Comparison of ENCODE assay signal across 8 cellular contexts in the genomic region with DNA sequence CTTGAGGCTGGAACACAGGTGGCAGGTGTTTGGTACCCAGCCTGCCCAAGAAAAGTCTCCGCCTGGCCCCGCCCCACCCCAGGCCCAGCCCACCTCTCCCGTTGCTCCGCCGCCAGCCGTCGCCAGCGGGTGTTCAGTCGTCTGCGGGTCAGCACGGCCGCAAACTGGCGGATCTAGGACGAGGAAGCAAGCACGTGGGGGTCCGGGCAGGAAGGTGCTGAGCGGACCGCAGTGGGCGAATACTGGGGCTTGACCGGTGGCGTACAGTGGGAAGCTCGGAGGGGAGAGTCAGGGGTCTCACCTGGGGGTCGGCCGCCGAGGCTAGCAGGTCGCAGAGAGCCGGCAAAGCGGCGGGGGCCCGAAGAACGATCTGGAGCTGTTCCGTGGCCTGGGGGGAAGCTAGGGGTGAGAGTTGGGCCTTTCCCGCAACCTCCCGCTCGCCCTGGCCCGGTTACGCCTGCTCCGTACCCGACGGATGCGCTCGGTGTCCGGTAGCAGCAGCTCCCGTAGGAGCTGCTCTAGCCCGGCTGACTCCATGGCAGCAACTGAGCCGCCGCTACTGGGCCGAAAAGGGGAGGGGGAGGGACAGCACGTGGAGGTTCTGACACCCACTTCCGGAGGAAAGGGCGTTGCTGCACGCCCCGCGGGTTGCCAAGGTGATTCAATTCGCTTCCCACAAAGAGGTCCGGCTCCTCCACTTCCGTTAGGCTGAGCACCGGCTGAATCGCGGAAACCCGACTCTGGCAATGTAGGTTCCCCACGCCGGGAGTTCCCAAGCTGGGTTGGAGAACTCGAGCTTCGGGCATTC. TPM values are rescaled to one million over a fixed set of nuclear protein-coding genes. Genes with fewer than 3 reads are reported as not detected.
DNase-seq lines count a peak whose midpoint lies in the region; ATAC-seq, FAIRE-seq and TF ChIP-seq lines count a peak whose summit lies in the region.

A gene with protein sequence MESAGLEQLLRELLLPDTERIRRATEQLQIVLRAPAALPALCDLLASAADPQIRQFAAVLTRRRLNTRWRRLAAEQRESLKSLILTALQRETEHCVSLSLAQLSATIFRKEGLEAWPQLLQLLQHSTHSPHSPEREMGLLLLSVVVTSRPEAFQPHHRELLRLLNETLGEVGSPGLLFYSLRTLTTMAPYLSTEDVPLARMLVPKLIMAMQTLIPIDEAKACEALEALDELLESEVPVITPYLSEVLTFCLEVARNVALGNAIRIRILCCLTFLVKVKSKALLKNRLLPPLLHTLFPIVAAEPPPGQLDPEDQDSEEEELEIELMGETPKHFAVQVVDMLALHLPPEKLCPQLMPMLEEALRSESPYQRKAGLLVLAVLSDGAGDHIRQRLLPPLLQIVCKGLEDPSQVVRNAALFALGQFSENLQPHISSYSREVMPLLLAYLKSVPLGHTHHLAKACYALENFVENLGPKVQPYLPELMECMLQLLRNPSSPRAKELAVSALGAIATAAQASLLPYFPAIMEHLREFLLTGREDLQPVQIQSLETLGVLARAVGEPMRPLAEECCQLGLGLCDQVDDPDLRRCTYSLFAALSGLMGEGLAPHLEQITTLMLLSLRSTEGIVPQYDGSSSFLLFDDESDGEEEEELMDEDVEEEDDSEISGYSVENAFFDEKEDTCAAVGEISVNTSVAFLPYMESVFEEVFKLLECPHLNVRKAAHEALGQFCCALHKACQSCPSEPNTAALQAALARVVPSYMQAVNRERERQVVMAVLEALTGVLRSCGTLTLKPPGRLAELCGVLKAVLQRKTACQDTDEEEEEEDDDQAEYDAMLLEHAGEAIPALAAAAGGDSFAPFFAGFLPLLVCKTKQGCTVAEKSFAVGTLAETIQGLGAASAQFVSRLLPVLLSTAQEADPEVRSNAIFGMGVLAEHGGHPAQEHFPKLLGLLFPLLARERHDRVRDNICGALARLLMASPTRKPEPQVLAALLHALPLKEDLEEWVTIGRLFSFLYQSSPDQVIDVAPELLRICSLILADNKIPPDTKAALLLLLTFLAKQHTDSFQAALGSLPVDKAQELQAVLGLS (minus strand): TSS at position 566 of the 808 bp plus-strand sequence. CDS start 29 bp downstream, at position 537.

- H2BK12ac ChIP-seq in H1 (ENCODE audit: low read depth, low read length), result no peak within 1 kb of the TSS

- no peak within 1 kb of the TSS for H3K23ac ChIP-seq in H1 (ENCODE audit: insufficient read length)

- peaks cover 20% of the 10 kb centered on the region for H3K4me1 Mint-ChIP-seq in memory B cell

- no peak within 1 kb of the TSS for H3K14ac ChIP-seq in H1 (ENCODE audit: insufficient read length)

- peaks cover 12% of the 10 kb centered on the region for H3K79me1 ChIP-seq in H1 (ENCODE audit: low read depth, low read length)

- H3K4me2 ChIP-seq in H1 (ENCODE audit: insufficient read depth in 1 of 2, low read depth in 2 of 2, low read length in 2 of 2), result peak within 1 kb of the TSS; percentile 70 to 85

- peak within 1 kb of the TSS; percentile 89 for H3K4me3 Mint-ChIP-seq in memory B cell

- peaks cover 0 to 13% of the 10 kb centered on the region in 2 experiments; a peak in 2 of 4 replicates for H3K79me2 ChIP-seq in H1 (ENCODE audit: control insufficient read depth in 1 of 2, insufficient read depth in 2 of 2, low read length in 2 of 2)

- no peak; a peak in 1 of 4 replicates for TF ChIP-seq CTCF in H1 (IDR thresholded peaks at IDR 0.05; ENCODE audit: control extremely low read depth in 1 of 3, insufficient read depth in 1 of 3, low read depth in 1 of 3, low read length in 3 of 3)

- peak within 1 kb of the TSS; percentile 72 for H4K5ac ChIP-seq in H1 (ENCODE audit: insufficient read length, low read depth, low read length)

- ATAC-seq in GM21367 (IDR thresholded peaks at IDR 0.05; ENCODE audit: unreplicated experiment) (peak; percentile 84), memory B cell (ENCODE audit: low read depth) (peak; percentile 97)

- peak within 1 kb of the TSS; percentile 91 for H4K8ac ChIP-seq in H1 (ENCODE audit: extremely low read depth, insufficient read depth, low read length)

- H3K27me3 ChIP-seq in H1 (replicated peaks in 1 of 4; ENCODE audit: control insufficient read depth in 3 of 4, extremely low read depth in 1 of 4, insufficient read depth in 3 of 4, low read length in 3 of 4), result no peaks in the 10 kb centered on the region

- H3K4me3 ChIP-seq in H1 (ENCODE audit: extremely low read depth in 1 of 4, insufficient read depth in 2 of 4, low read depth in 3 of 4, low read length in 4 of 4), result peak within 1 kb of the TSS; percentile 75 to 91 (median 87)

- H3K27ac Mint-ChIP-seq in memory B cell, result peak within 1 kb of the TSS; percentile 93

- H3K9me3 ChIP-seq in H1 (ENCODE audit: insufficient read depth in 2 of 2, low read depth in 1 of 2, low read length in 1 of 2), result no peaks in the 10 kb centered on the region

- peaks cover 15% of the 10 kb centered on the region for H3K36me3 Mint-ChIP-seq in memory B cell

- DNase-seq in COR-L47 (lab: John Stamatoyannopoulos, UW), result peak; percentile 98
- DNase-seq in HTR-8/SVneo (ENCODE audit: insufficient read length, low spot score), result peak; percentile 90
- DNase-seq in NOMO-1 treated with DMSO at 0.1 percent for 48 hours (lab: John Stamatoyannopoulos, UW; ENCODE audit: unreplicated experiment), result peak; percentile 92
- DNase-seq in activated CD8-positive, alpha-beta memory T cell treated with anti-CD3 and anti-CD28 coated beads for 4 hours (ENCODE audit: low read depth in 2 of 2), result peak; percentile 92 to 94
- DNase-seq in H1 (ENCODE audit: low read depth in 1 of 2, low spot score in 2 of 2), result peak; percentile 93 to 95
- peak; percentile 82 to 89 for DNase-seq in memory B cell (ENCODE audit: low spot score in 2 of 2)
- DNase-seq in stimulated activated CD8-positive, alpha-beta memory T cell treated with anti-CD3 and anti-CD28 coated beads, Interleukin-12 subunit alpha, Interleukin-12 subunit beta, amount 100 ng/mL, for 1 hour (ENCODE audit: low read depth), result peak; percentile 92

- H2BK15ac ChIP-seq in H1 (ENCODE audit: low read length), result 0 out of 2 replicates have a peak within 1 kb of the TSS, but pooled peaks have one; percentile 89

- peaks cover 17 to 41% (median 36%) of the 10 kb centered on the region in 4 experiments; a peak in 7 of 8 replicates for H3K36me3 ChIP-seq in H1 (ENCODE audit: control insufficient read depth in 2 of 4, insufficient read depth in 4 of 4, low read length in 3 of 4)

- peak within 1 kb of the TSS; percentile 82 for H4K91ac ChIP-seq in H1 (replicated peaks; ENCODE audit: insufficient read length, low read length)

- FAIRE-seq in HTR-8/SVneo (lab: Jason Lieb, UNC), result no peak
- no peak for FAIRE-seq in H1 (lab: Jason Lieb, UNC)

- H2BK5ac ChIP-seq in H1 (ENCODE audit: low read depth, low read length), result peak within 1 kb of the TSS; percentile 53; the same call in 1 of the 2 replicates

- peak within 1 kb of the TSS; percentile 58; the same call in 1 of the 2 replicates for H3K27ac ChIP-seq in H1 (ENCODE audit: low read depth, low read length)

- H2BK120ac ChIP-seq in H1 (replicated peaks; ENCODE audit: low read depth, low read length), result no peak within 1 kb of the TSS

- H2BK20ac ChIP-seq in H1 (ENCODE audit: low read length), result no peak within 1 kb of the TSS

- peak within 1 kb of the TSS; percentile 62 for H3K56ac ChIP-seq in H1 (replicated peaks; ENCODE audit: insufficient read length, low read depth, low read length)

- H3K4me1 ChIP-seq in H1 (replicated peaks in 1 of 4; ENCODE audit: control insufficient read depth in 3 of 4, insufficient read depth in 4 of 4, low read length in 3 of 4), result peaks cover 0 to 7% (median 4%) of the 10 kb centered on the region in 4 experiments; a peak in 6 of 7 replicates

- TF ChIP-seq RAD21 in H1 (IDR thresholded peaks at IDR 0.05 in 1 of 2, conservative IDR thresholded peaks at IDR 0.05 in 1 of 2; ENCODE audit: low read depth in 2 of 2, low read length in 2 of 2), result peak; percentile 24 to 37; a peak in 2 of 4 replicates

- POLR2A ChIA-PET in H1 (lab: Charles Lee; ENCODE audit: partially characterized antibody), result interaction anchor here (0.5 to 7.9 kb wide), 21 partner anchors 9 to 94 kb away, joined by 3 to 158 read pairs (median 4); a partner anchor contains a TSS

- CTCF ChIA-PET in H1 (lab: Charles Lee; ENCODE audit: partially characterized antibody), result interaction anchor here (0.8 to 4.1 kb wide), 7 partner anchors 24 to 119 kb away, joined by 3 to 16 read pairs (median 4); a partner anchor contains a TSS

- H4K20me1 ChIP-seq in H1 (replicated peaks in 1 of 2; ENCODE audit: control insufficient read depth in 1 of 2, insufficient read depth in 2 of 2, low read length in 2 of 2), result peaks cover 0 to 16% of the 10 kb centered on the region in 2 experiments

- H3K18ac ChIP-seq in H1 (ENCODE audit: extremely low read depth, low read length), result 0 out of 2 replicates have a peak within 1 kb of the TSS, but pooled peaks have one; percentile 40

- peaks cover 5% of the 10 kb centered on the region for H3K23me2 ChIP-seq in H1 (ENCODE audit: low read depth, low read length)

- peak in 1 of 2 experiments; percentile 91; a peak in 2 of 3 replicates for TF ChIP-seq POLR2A in H1 (IDR thresholded peaks at IDR 0.05; ENCODE audit: control extremely low read depth in 1 of 2, low read depth in 2 of 2, low read length in 2 of 2)

- WGBS in H1 (ENCODE audit: extremely low coverage in 1 of 2, insufficient coverage in 1 of 2, insufficient read length in 1 of 2, insufficient replicate concordance in 2 of 2, low coverage in 1 of 2, low lambda C conversion rate in 2 of 2, missing lambda C conversion rate in 1 of 2), 2 experiments, result 4% methylated on average over 55 of the region's 65 CpGs; no CpG with 5 or more reads in 1 of the 2 experiments

- no peak within 1 kb of the TSS for H3K4ac ChIP-seq in H1 (replicated peaks; ENCODE audit: insufficient read length, low read depth, low read length)

- TF ChIP-seq EP300 in H1 (IDR thresholded peaks at IDR 0.05; ENCODE audit: borderline replicate concordance in 1 of 2, low read depth in 2 of 2, low read length in 2 of 2), result peak in 1 of 2 experiments; percentile 93; a peak in 1 of 3 replicates

- peak within 1 kb of the TSS; percentile 36 to 71 (median 55) for H3K9ac ChIP-seq in H1 (replicated peaks in 1 of 4; ENCODE audit: extremely low read depth in 1 of 4, low read depth in 3 of 4, low read length in 3 of 4)

- no peaks in the 10 kb centered on the region for H3K27me3 Mint-ChIP-seq in memory B cell

- no peak within 1 kb of the TSS for H2AK5ac ChIP-seq in H1 (ENCODE audit: low read depth, low read length)

- no peak within 1 kb of the TSS for H2AFZ ChIP-seq in H1 (ENCODE audit: low read length)

- no peaks in the 10 kb centered on the region for H3K9me3 Mint-ChIP-seq in memory B cell

RNA-seq across cellular contexts. Expression of the gene that starts here (rescaled TPM):
- total RNA-seq in H1 (2021; fragmentation: NEBNext Ultra II Directional; extraction: Animal tissue kit (Norgen Biotek cat#: 25700)), result 108 and 109 TPM in 2 replicates
- 55.5 and 80.6 TPM in 2 replicates for polyA plus RNA-seq in H1 (2011; rRNA removed)
- 40.3 TPM for polyA plus RNA-seq in H1 (2011; cell fraction: cytosol; rRNA removed)
- polyA plus RNA-seq in H1 (2011; cell fraction: nucleus; rRNA removed), result 153 TPM
- polyA plus RNA-seq in H1 (2012, experiment 1 of 2), result 58.9 to 94.9 TPM (median 87.5 TPM) in 4 replicates
- 97.7 TPM for polyA plus RNA-seq in H1 (2012, experiment 2 of 2)
- 37.7 TPM for polyA plus RNA-seq in H1 (2013, experiment 1 of 2)
- 34.2 TPM for polyA plus RNA-seq in H1 (2013, experiment 2 of 2)
- 70.9 and 75.0 TPM in 2 replicates for polyA minus RNA-seq in H1 (2011; rRNA and poly(A)+ RNA removed)
- polyA minus RNA-seq in H1 (2011; cell fraction: cytosol; rRNA and poly(A)+ RNA removed), result 55.3 TPM
- polyA minus RNA-seq in H1 (2011; cell fraction: nucleus; rRNA and poly(A)+ RNA removed), result 132 TPM

Comparison
In these comparisons a context has a peak if more than half of its experiments do, and no peak if none do; other contexts are left out.
1. Peak in every context shown above with its lines: DNase-seq, ATAC-seq, H3K4me3 ChIP-seq and H3K27ac ChIP-seq.